Comparison of ENCODE assay signal across 25 cellular contexts in the genomic region with DNA sequence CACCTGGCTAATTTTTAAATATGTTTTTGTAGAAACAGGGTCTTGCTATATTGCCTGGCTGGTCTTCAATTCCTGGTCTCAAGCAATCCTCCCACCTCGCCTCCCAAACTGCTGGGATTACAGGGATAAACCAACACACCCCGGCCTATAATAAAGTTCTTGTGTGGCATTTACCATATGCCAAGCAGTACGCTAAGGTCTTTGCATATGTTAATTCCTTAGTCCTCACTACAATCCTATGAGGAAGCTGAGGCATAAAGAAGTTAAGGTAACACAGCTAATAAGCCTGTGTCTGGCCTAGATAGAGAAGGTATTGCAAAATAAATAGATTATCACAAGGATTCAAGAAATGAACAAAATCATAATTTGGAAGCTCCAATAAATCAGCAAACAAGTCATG.
"Had no signal": no experiment of that assay in that cellular context is flagged by ENCODE, and none has a peak within 500 bp of the region (broad histone marks: within the 10 kb centered on the region; RNA-seq: fewer than 3 reads in every experiment).

No MANE protein-coding gene starts in this region.

- H3K4me1 ChIP-seq: parathyroid adenoma, psoas muscle, right lobe of liver, vagina had no signal

- H3K9ac ChIP-seq: parathyroid adenoma had no signal

- H3K4me3 ChIP-seq: ovary, psoas muscle, right lobe of liver, sigmoid colon, stomach, thoracic aorta, thyroid gland, tibial nerve, upper lobe of left lung, vagina had no signal

- H3K27me3 ChIP-seq: ovary, right lobe of liver, sigmoid colon, stomach, thyroid gland, tibial nerve, upper lobe of left lung, vagina had no signal

- DNase-seq: nephron progenitor cell; occipital lobe; ovary; posterior cingulate gyrus; psoas muscle; right cardiac atrium; right lobe of liver; sigmoid colon; small intestine; stimulated activated CD4-positive, alpha-beta T cell treated with anti-CD3 and anti-CD28 coated beads, Interleukin-15, amount 100 ng/mL, for 24 hours; stimulated activated CD4-positive, alpha-beta T cell treated with anti-CD3 and anti-CD28 coated beads, Interleukin-2, amount 100 ng/mL, for 24 hours; stimulated activated CD4-positive, alpha-beta T cell treated with anti-CD3 and anti-CD28 coated beads, Interleukin-2, amount 100 ng/mL, for 48 hours; stimulated activated CD4-positive, alpha-beta T cell treated with anti-CD3 and anti-CD28 coated beads, Interleukin-4, amount 100 ng/mL, for 24 hours; stimulated activated naive B cell treated with anti-CD40 and anti-IgM and Interleukin-4, amounts not matched to agents 10 μg/mL and 1 μg/mL and 100 μg/mL, for 72 hours; stimulated activated naive CD4-positive, alpha-beta T cell treated with Interleukin-2 at 50 U/mL for 16 hours; stomach; thyroid gland; trophoblast cell; upper lobe of left lung had no signal

- H3K27ac ChIP-seq: ovary, parathyroid adenoma, psoas muscle, right lobe of liver, sigmoid colon, stomach, thoracic aorta, thyroid gland, tibial nerve, upper lobe of left lung, vagina had no signal

- H3K36me3 ChIP-seq: ovary, right lobe of liver, sigmoid colon, stomach, thoracic aorta, thyroid gland, tibial nerve, upper lobe of left lung, vagina had no signal

- H2AFZ ChIP-seq: parathyroid adenoma had no signal

- H3K9me3 ChIP-seq: ovary, psoas muscle, right lobe of liver, sigmoid colon, stomach, thoracic aorta, thyroid gland, tibial nerve, upper lobe of left lung, vagina had no signal

- ATAC-seq: natural killer cell treated with Interleukin-12 subunit alpha and Interleukin-12 subunit beta and Interleukin-15 and Interleukin-18, amount 100 ng/mL, for 72 hours; psoas muscle; right cardiac atrium; right lobe of liver; stimulated activated effector memory CD8-positive, alpha-beta T cell treated with anti-CD3 and anti-CD28 coated beads, Interleukin-12 subunit alpha, Interleukin-12 subunit beta, amount 100 ng/mL, for 72 hours; stimulated activated naive B cell treated with anti-CD40 and anti-IgM and Interleukin-4, amounts not matched to agents 10 μg/mL and 1 μg/mL and 100 μg/mL, for 72 hours had no signal
